In the genomic region with DNA sequence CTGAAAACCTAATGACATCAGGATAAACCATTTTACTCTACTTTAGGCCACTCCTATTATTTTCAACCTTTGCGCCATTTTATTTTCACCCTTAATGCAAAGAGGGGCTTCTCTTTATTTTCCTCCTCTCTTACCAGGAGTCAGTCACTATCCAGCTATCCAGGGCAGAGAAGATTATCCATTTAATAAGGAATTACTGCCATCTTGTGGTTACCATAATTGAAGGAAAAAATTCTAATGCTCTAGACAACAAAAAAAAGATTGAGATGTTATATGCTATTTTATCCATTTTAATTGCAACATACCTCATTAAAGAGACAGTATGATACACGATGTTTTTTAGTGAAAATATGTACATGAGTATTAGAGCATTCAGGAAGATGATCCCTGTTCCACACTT, we compare ENCODE assay signal across 8 cellular contexts.
A peak's percentile ranks its signal among the peaks of the same experiment; 100 is the strongest.
DNase-seq lines count a peak whose midpoint lies in the region; ATAC-seq and TF ChIP-seq lines count a peak whose summit lies in the region.

No MANE protein-coding gene starts in this region.

- H3K36me3 ChIP-seq in cardiac muscle cell (no peaks in the 10 kb centered on the region), OCI-LY3 (replicated peaks; ENCODE audit: low read depth, low read length) (no peaks in the 10 kb centered on the region), upper lobe of right lung (no peaks in the 10 kb centered on the region), spleen (no peaks in the 10 kb centered on the region)

- no peaks in the 10 kb centered on the region for H3K4me1 Mint-ChIP-seq in activated CD4-positive, alpha-beta T cell treated with anti-CD3 and anti-CD28 coated beads, Interleukin-2, amount 10 ng/mL, durations not matched to agents 24 days and 14 days

- H3K27ac ChIP-seq in cardiac muscle cell (no peak overlapping the region), right cardiac atrium (ENCODE audit: low read length) (no peak overlapping the region), OCI-LY3 (ENCODE audit: low read length) (no peak overlapping the region), upper lobe of right lung (no peak overlapping the region), spleen (no peak overlapping the region)

- TF ChIP-seq POLR2A in spleen (IDR thresholded peaks at IDR 0.05), result no peak

- intact Hi-C loops in right cardiac atrium (cut with DNase I), result loop anchor here in 2 of 4 donors (10.0 kb wide), 2 partner anchors 224 to 996 kb away; no protein-coding TSS in a partner anchor
- intact Hi-C loops in upper lobe of right lung (cut with DNase I), result no loop called here
- intact Hi-C loops in activated CD4-positive, alpha-beta T cell treated with anti-CD3 and anti-CD28 coated beads, Interleukin-2, amount 10 ng/mL, durations not matched to agents 24 days and 14 days (cut with micrococcal nuclease), result no loop called here
- intact Hi-C loops in spleen (cut with DNase I; ENCODE audit: low total_unique reads), result no loop called here

- H3K27ac Mint-ChIP-seq in activated CD4-positive, alpha-beta T cell treated with anti-CD3 and anti-CD28 coated beads, Interleukin-2, amount 10 ng/mL, durations not matched to agents 24 days and 14 days, result no peak overlapping the region

- no peak for ATAC-seq in right cardiac atrium
- no peak for ATAC-seq in upper lobe of right lung

- no peaks in the 10 kb centered on the region for H3K36me3 Mint-ChIP-seq in activated CD4-positive, alpha-beta T cell treated with anti-CD3 and anti-CD28 coated beads, Interleukin-2, amount 10 ng/mL, durations not matched to agents 24 days and 14 days (ENCODE audit: low read depth)

- H3K9ac ChIP-seq in OCI-LY3 (ENCODE audit: low read length), result no peak overlapping the region

- no peak overlapping the region for H2AFZ ChIP-seq in OCI-LY3 (ENCODE audit: low read depth, low read length)

- H3K4me3 ChIP-seq in cardiac muscle cell (no peak overlapping the region), right cardiac atrium (ENCODE audit: low read length) (no peak overlapping the region), OCI-LY3 (ENCODE audit: low read length) (no peak overlapping the region), upper lobe of right lung (no peak overlapping the region), spleen (no peak overlapping the region)

- peak; percentile 25 to 55 for DNase-seq in cardiac muscle cell (ENCODE audit: low read depth in 1 of 2, low spot score in 1 of 2)
- no peak for DNase-seq in right cardiac atrium
- peak; percentile 7 for DNase-seq in fibroblast of gingiva (ENCODE audit: low read depth)
- DNase-seq in upper lobe of right lung, result no peak
- DNase-seq in activated CD4-positive, alpha-beta T cell treated with anti-CD3 and anti-CD28 coated beads, Interleukin-2, amount 10 ng/mL, durations not matched to agents 24 days and 14 days, result no peak
- no peak for DNase-seq in HK-2 (ENCODE audit: unreplicated experiment)
- DNase-seq in spleen, result no peak

- H3K27me3 ChIP-seq in cardiac muscle cell (no peaks in the 10 kb centered on the region), right cardiac atrium (ENCODE audit: control insufficient read depth, insufficient read depth) (no peaks in the 10 kb centered on the region), OCI-LY3 (ENCODE audit: low read depth, low read length) (no peaks in the 10 kb centered on the region), upper lobe of right lung (no peaks in the 10 kb centered on the region), spleen (replicated peaks in 1 of 7) (peaks cover 0 to 5% (median 0%) of the 10 kb centered on the region in 7 donors)

- 39% methylated on average over 2 of the region's 2 CpGs for WGBS in right cardiac atrium
- 53 to 64% (median 61%) methylated on average over 2 of the region's 2 CpGs for WGBS in spleen, 5 donors

- H3K9me3 Mint-ChIP-seq in activated CD4-positive, alpha-beta T cell treated with anti-CD3 and anti-CD28 coated beads, Interleukin-2, amount 10 ng/mL, durations not matched to agents 24 days and 14 days, result no peaks in the 10 kb centered on the region

- TF ChIP-seq CTCF in cardiac muscle cell (IDR thresholded peaks at IDR 0.05; ENCODE audit: low read depth, low read length) (peak; percentile 45), OCI-LY3 (IDR thresholded peaks at IDR 0.05; ENCODE audit: low read depth, low read length) (peak; percentile 56), upper lobe of right lung (IDR thresholded peaks at IDR 0.05) (peak; percentile 15), spleen (IDR thresholded peaks at IDR 0.05 in 8 of 11, conservative IDR thresholded peaks at IDR 0.05 in 3 of 11) (no peak)

- no peak overlapping the region for H3K4me2 ChIP-seq in OCI-LY3 (ENCODE audit: low read length)

- H3K4me1 ChIP-seq in cardiac muscle cell (ENCODE audit: low read depth) (no peaks in the 10 kb centered on the region), right cardiac atrium (ENCODE audit: control insufficient read depth, insufficient read depth, low read length) (no peaks in the 10 kb centered on the region), OCI-LY3 (ENCODE audit: low read length) (no peaks in the 10 kb centered on the region), upper lobe of right lung (no peaks in the 10 kb centered on the region), spleen (no peaks in the 10 kb centered on the region)

- H3K9me3 ChIP-seq in cardiac muscle cell (ENCODE audit: low read depth) (no peaks in the 10 kb centered on the region), right cardiac atrium (ENCODE audit: control insufficient read depth, low read length) (no peaks in the 10 kb centered on the region), OCI-LY3 (ENCODE audit: insufficient read depth, low read length) (no peaks in the 10 kb centered on the region), upper lobe of right lung (no peaks in the 10 kb centered on the region), spleen (no peaks in the 10 kb centered on the region)

- no peaks in the 10 kb centered on the region for H4K20me1 ChIP-seq in OCI-LY3 (ENCODE audit: insufficient read depth, low read length)

- no peaks in the 10 kb centered on the region for H3K27me3 Mint-ChIP-seq in activated CD4-positive, alpha-beta T cell treated with anti-CD3 and anti-CD28 coated beads, Interleukin-2, amount 10 ng/mL, durations not matched to agents 24 days and 14 days

- no peaks in the 10 kb centered on the region for H3K79me2 ChIP-seq in OCI-LY3 (ENCODE audit: low read length)

- no peak overlapping the region for H3K4me3 Mint-ChIP-seq in activated CD4-positive, alpha-beta T cell treated with anti-CD3 and anti-CD28 coated beads, Interleukin-2, amount 10 ng/mL, durations not matched to agents 24 days and 14 days

Comparison
In these comparisons a context has a peak if more than half of its experiments do, and no peak if none do; other contexts are left out.
1. DNase-seq: peak in cardiac muscle cell (2 of 2) and fibroblast of gingiva (single experiment); none in right cardiac atrium (0 of 3), upper lobe of right lung (single experiment), activated CD4-positive, alpha-beta T cell treated with anti-CD3 and anti-CD28 coated beads, Interleukin-2, amount 10 ng/mL, durations not matched to agents 24 days and 14 days (single experiment), HK-2 (single experiment) and spleen (single experiment).
2. CTCF ChIP-seq: peak in cardiac muscle cell (single experiment), OCI-LY3 (single experiment) and upper lobe of right lung (single experiment); none in spleen (0 of 11).